Comparison of ENCODE assay signal across 8 cellular contexts in the genomic region with DNA sequence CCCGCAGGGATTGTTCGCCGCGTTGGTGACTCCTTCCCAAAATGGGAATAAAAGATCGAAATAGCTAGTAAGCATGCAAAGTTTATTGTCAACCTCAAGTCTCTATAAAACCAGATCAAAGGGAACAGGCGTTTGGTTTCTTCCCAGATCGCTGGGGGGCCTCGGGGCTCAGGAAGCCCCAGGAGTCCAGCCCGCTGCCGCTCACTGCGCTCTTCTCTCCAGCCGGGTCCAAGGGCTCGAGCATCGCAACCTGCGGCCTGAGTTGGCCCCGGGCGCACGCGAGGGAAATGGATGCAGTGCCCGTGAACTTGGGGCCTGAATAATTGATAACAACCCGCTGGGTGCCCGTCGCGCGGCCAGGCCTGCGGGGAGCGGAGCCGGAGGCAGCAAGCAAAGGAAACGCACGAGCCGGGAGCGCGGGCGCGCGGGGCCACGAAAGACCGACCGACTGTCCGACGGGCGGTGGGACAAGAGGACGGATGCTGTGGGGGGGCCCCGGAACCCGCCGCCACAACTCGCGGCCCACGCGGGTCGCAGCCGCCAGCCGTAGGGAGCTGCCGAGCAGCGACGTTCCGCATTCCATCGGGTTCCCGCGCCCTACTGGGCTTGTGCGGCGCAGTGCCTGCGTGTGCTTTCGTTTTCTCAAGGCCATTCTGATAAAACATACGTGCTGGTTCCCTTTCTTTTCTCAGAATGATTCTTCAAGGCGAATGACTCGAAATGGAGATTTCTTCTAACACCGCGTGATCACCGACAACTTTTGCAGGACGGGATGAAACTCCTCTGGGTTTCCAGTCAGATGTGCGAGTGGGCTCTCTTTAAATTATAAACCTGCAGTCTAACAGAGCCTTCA. TPM values are rescaled to one million over a fixed set of nuclear protein-coding genes. Genes with fewer than 3 reads are reported as not detected.
DNase-seq lines count a peak whose midpoint lies in the region; ATAC-seq lines count a peak whose summit lies in the region.

No MANE protein-coding gene starts in this region.

- peaks cover 0 to 1% (median 0%) of the 10 kb centered on the region in 6 donors for H3K9me3 Mint-ChIP-seq in immature natural killer cell

- DNase-seq in COLO668 (lab: John Stamatoyannopoulos, UW; ENCODE audit: unreplicated experiment), result peak; percentile 36
- DNase-seq in LoVo (ENCODE audit: low spot score), result peak; percentile 40
- DNase-seq in astrocyte of the hippocampus (ENCODE audit: low read depth, low spot score), result peak; percentile 57
- DNase-seq in immature natural killer cell, result no peak
- DNase-seq in SHP77 (lab: John Stamatoyannopoulos, UW), result no peak

- H3K4me3 ChIP-seq in skin epidermis, result peak overlapping the region; percentile 45 to 60 (median 48)

- H3K27ac ChIP-seq in skin epidermis, result peak overlapping the region in 19 of 21 experiments; percentile 23 to 85 (median 70)

- no peak overlapping the region for H3K27ac Mint-ChIP-seq in immature natural killer cell

- no peaks in the 10 kb centered on the region for H3K36me3 Mint-ChIP-seq in immature natural killer cell

- ATAC-seq in HG02588 (IDR thresholded peaks at IDR 0.05; ENCODE audit: unreplicated experiment), result no peak
- ATAC-seq in GM18858 (IDR thresholded peaks at IDR 0.05; ENCODE audit: unreplicated experiment), result no peak

- H3K4me1 Mint-ChIP-seq in immature natural killer cell, result peaks cover 12 to 26% of the 10 kb centered on the region in 2 donors

- H3K27me3 Mint-ChIP-seq in immature natural killer cell (ENCODE audit: low read depth in 3 of 3), result peaks cover 8 to 21% (median 16%) of the 10 kb centered on the region in 3 donors

- H3K4me3 Mint-ChIP-seq in immature natural killer cell, result peak overlapping the region; percentile 78 to 91 (median 85)

RNA-seq across cellular contexts. Expression of a gene that starts 14.0 kb away (rescaled TPM):
- not detected for polyA plus RNA-seq in immature natural killer cell

RNA-seq across cellular contexts. Expression of a gene that starts 27.8 kb away (rescaled TPM):
- not detected for polyA plus RNA-seq in immature natural killer cell

RNA-seq across cellular contexts. Expression of a gene that starts 50.0 kb away (rescaled TPM):
- polyA plus RNA-seq in immature natural killer cell, result 10 to 100 TPM; 17.7 to 30.4 (median 19.6) TPM

Comparison
In these comparisons a context has a peak if more than half of its experiments do, and no peak if none do; other contexts are left out.
1. DNase-seq: peak in COLO668 (single experiment), LoVo (single experiment) and astrocyte of the hippocampus (single experiment); none in immature natural killer cell (0 of 3) and SHP77 (0 of 2).